Comparison of ENCODE assay signal across 23 cellular contexts in genomic region chr11:87391501-87391900, GRCh38.
A peak's percentile ranks its signal among the peaks of the same experiment; 100 is the strongest.
DNase-seq lines count a peak whose midpoint lies in the region; ATAC-seq and TF ChIP-seq lines count a peak whose summit lies in the region.
"Had no signal": no experiment of that assay in that cellular context is flagged by ENCODE, and none has a peak within 500 bp of the region (broad histone marks: within the 10 kb centered on the region; RNA-seq: fewer than 3 reads in every experiment).

No MANE protein-coding gene starts in this region.

- H3K9ac ChIP-seq in colonic mucosa (ENCODE audit: low read depth in 2 of 2, low read length in 2 of 2), result no peak overlapping the region
- H3K9ac ChIP-seq: BLaER1 treated with 17β-estradiol and CSF1 and Interleukin-3, amounts not matched to agents 10 nM and 100 nM; KMS-11 had no signal

- no peak for TF ChIP-seq POLR2A in vagina (IDR thresholded peaks at IDR 0.05)

- intact Hi-C loops in ascending aorta (cut with DNase I) (no loop called here), Right ventricle myocardium superior (cut with DNase I) (no loop called here), right cardiac atrium (cut with DNase I) (no loop called here), tibial artery (cut with DNase I; ENCODE audit: low total_unique reads) (no loop called here), vagina (cut with DNase I) (no loop called here), colonic mucosa (cut with DNase I) (no loop called here)

- H3K4me3 ChIP-seq in ascending aorta (no peak overlapping the region), right cardiac atrium (ENCODE audit: low read length) (no peak overlapping the region), tibial artery (no peak overlapping the region), vagina (no peak overlapping the region), colonic mucosa (no peak overlapping the region)
- H3K4me3 ChIP-seq: BLaER1 treated with 17β-estradiol and CSF1 and Interleukin-3, amounts not matched to agents 10 nM and 100 nM; SJSA1 had no signal

- H3K27me3 ChIP-seq in ascending aorta (no peaks in the 10 kb centered on the region), right cardiac atrium (ENCODE audit: control insufficient read depth, insufficient read depth) (no peaks in the 10 kb centered on the region), tibial artery (no peaks in the 10 kb centered on the region), vagina (no peaks in the 10 kb centered on the region), colonic mucosa (no peaks in the 10 kb centered on the region)
- H3K27me3 ChIP-seq: BLaER1 treated with 17β-estradiol and CSF1 and Interleukin-3, amounts not matched to agents 10 nM and 100 nM; SJSA1 had no signal

- H3K9me3 ChIP-seq in ascending aorta, result peaks cover 0 to 13% of the 10 kb centered on the region in 2 donors
- H3K9me3 ChIP-seq in right cardiac atrium (ENCODE audit: control insufficient read depth, low read length), result no peaks in the 10 kb centered on the region
- H3K9me3 ChIP-seq in tibial artery, result peaks cover 0 to 7% (median 6%) of the 10 kb centered on the region in 3 donors
- H3K9me3 ChIP-seq in vagina, result no peaks in the 10 kb centered on the region
- H3K9me3 ChIP-seq in colonic mucosa, result no peaks in the 10 kb centered on the region
- H3K9me3 ChIP-seq: SJSA1 had no signal

- TF ChIP-seq CTCF in ascending aorta (IDR thresholded peaks at IDR 0.05) (no peak), tibial artery (IDR thresholded peaks at IDR 0.05) (no peak), vagina (IDR thresholded peaks at IDR 0.05) (no peak), colonic mucosa (IDR thresholded peaks at IDR 0.05) (no peak)

- ATAC-seq in Right ventricle myocardium superior (ENCODE audit: poor library complexity) (peak; percentile 88), right cardiac atrium (peak; percentile 47 to 88)

- no peak for DNase-seq in ascending aorta (ENCODE audit: low spot score in 2 of 2)
- no peak for DNase-seq in Right ventricle myocardium superior
- DNase-seq in right cardiac atrium, result no peak
- no peak for DNase-seq in tibial artery
- DNase-seq in vagina (ENCODE audit: extremely low spot score in 2 of 2), result no peak
- DNase-seq in colonic mucosa, result no peak
- DNase-seq in DMS53 treated with DMSO at 0.1 percent for 48 hours (lab: John Stamatoyannopoulos, UW; ENCODE audit: unreplicated experiment), result no peak
- DNase-seq: AML-193; Caco-2; CD4-positive, alpha-beta memory T cell; DMS79; EL; GF-D8; HCEC 1CT; MM.1S; NCI-H2029; NCI-H446; NCI-H524 treated with DMSO at 0.1 percent for 48 hours; NCI-H774 had no signal

- H3K36me3 ChIP-seq in ascending aorta, result no peaks in the 10 kb centered on the region
- no peaks in the 10 kb centered on the region for H3K36me3 ChIP-seq in tibial artery
- no peaks in the 10 kb centered on the region for H3K36me3 ChIP-seq in vagina
- no peaks in the 10 kb centered on the region for H3K36me3 ChIP-seq in colonic mucosa
- H3K36me3 ChIP-seq: BLaER1 treated with 17β-estradiol and CSF1 and Interleukin-3, amounts not matched to agents 10 nM and 100 nM; SJSA1 had no signal

- 48% methylated on average over 3 of the region's 3 CpGs for WGBS in right cardiac atrium

- H3K27ac ChIP-seq in ascending aorta (peak overlapping the region; percentile 34 to 43), right cardiac atrium (ENCODE audit: low read length) (no peak overlapping the region), tibial artery (peak overlapping the region; percentile 3 to 43), vagina (no peak overlapping the region), colonic mucosa (no peak overlapping the region)
- H3K27ac ChIP-seq: BLaER1 treated with 17β-estradiol and CSF1 and Interleukin-3, amounts not matched to agents 10 nM and 100 nM; HL-60; KMS-11; SJSA1 had no signal

- H3K4me1 ChIP-seq in ascending aorta, result peaks cover 0 to 3% of the 10 kb centered on the region in 2 donors
- no peaks in the 10 kb centered on the region for H3K4me1 ChIP-seq in right cardiac atrium (ENCODE audit: control insufficient read depth, insufficient read depth, low read length)
- peaks cover 0 to 13% (median 5%) of the 10 kb centered on the region in 4 donors for H3K4me1 ChIP-seq in tibial artery
- no peaks in the 10 kb centered on the region for H3K4me1 ChIP-seq in vagina
- no peaks in the 10 kb centered on the region for H3K4me1 ChIP-seq in colonic mucosa
- H3K4me1 ChIP-seq: Caco-2, SJSA1 had no signal

Comparison
In these comparisons a context has a peak if more than half of its experiments do, and no peak if none do; other contexts are left out.
1. H3K27ac ChIP-seq: peak in ascending aorta (2 of 2) and tibial artery (2 of 2); none in right cardiac atrium (single experiment), vagina (single experiment) and colonic mucosa (single experiment).